36 cellular contexts compared by ENCODE assay signal in the genomic region with DNA sequence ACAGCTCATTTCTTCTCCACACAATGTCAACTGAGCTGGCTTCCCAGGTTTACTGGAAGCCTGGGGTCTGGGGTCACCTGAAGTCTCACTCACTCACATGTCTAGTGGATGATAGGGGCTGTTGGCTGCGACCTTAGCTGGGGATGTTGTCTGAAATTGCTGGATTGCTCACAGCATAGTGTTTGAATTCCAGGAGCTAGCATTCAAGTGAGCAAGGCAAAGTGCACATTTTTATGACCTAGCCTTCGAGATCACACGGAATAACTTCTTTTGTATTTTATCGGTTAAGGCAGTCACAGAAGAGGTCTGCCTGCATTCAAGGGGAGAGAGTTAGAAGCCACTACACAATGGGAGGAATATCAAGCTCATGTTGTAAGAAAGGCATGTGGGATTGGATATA. TPM values are rescaled to one million over a fixed set of nuclear protein-coding genes. Genes with fewer than 3 reads are reported as not detected.
"Had no signal": no experiment of that assay in that cellular context is flagged by ENCODE, and none has a peak within 500 bp of the region (broad histone marks: within the 10 kb centered on the region; RNA-seq: fewer than 3 reads in every experiment).

No MANE protein-coding gene starts in this region.

- FAIRE-seq: endometrium had no signal

- DNase-seq: effector memory CD8-positive, alpha-beta T cell; erythroblast; esophagus squamous epithelium; foreskin melanocyte; glutamatergic neuron; heart right ventricle; hypothalamus; immature natural killer cell; islet precursor cell; kidney glomerular epithelial cell; left colon; mesenchymal stem cell; mucosa of descending colon; naive B cell; occipital lobe; pancreas; stimulated activated CD4-positive, alpha-beta T cell treated with anti-CD3 and anti-CD28 coated beads, Interleukin-12 subunit alpha, Interleukin-12 subunit beta, amount 100 ng/mL, for 4 hours; stimulated activated CD4-positive, alpha-beta T cell treated with anti-CD3 and anti-CD28 coated beads, Interleukin-1b, Interleukin-23, amount 100 ng/mL, for 48 hours; stimulated activated CD4-positive, alpha-beta T cell treated with anti-CD3 and anti-CD28 coated beads, Interleukin-4, amount 100 ng/mL, for 1 hour; stimulated activated CD8-positive, alpha-beta memory T cell treated with anti-CD3 and anti-CD28 coated beads, Interleukin-4, amount 100 ng/mL, for 48 hours; stimulated activated naive CD4-positive, alpha-beta T cell; stimulated activated naive CD8-positive, alpha-beta T cell treated with anti-CD3 and anti-CD28 coated beads, Interleukin-15, amount 100 ng/mL, for 72 hours; thyroid gland had no signal

- H3K36me3 ChIP-seq: esophagus squamous epithelium, heart right ventricle, pancreas, thyroid gland had no signal

- H3K27ac ChIP-seq: coronary artery, esophagus squamous epithelium, heart right ventricle, pancreas, thyroid gland had no signal

- H3K4me3 ChIP-seq: coronary artery, esophagus squamous epithelium, heart right ventricle, mucosa of descending colon, pancreas, smooth muscle cell, thyroid gland had no signal

- H3K4me1 ChIP-seq: esophagus squamous epithelium, heart right ventricle, pancreas, thyroid gland had no signal

- ATAC-seq: effector memory CD8-positive, alpha-beta T cell; heart right ventricle; left colon; mucosa of descending colon; natural killer cell treated with Interleukin-12 subunit alpha and Interleukin-12 subunit beta and Interleukin-15 and Interleukin-18, amount 100 ng/mL, for 72 hours; pancreas; sciatic nerve; stimulated activated naive CD8-positive, alpha-beta T cell treated with anti-CD3 and anti-CD28 coated beads, Interleukin-15, amount 100 ng/mL, for 72 hours had no signal

- H3K9me3 ChIP-seq: esophagus squamous epithelium, heart right ventricle, mucosa of descending colon, pancreas, thyroid gland had no signal

- H3K27me3 ChIP-seq: esophagus squamous epithelium, pancreas, thyroid gland had no signal

- H3K4me2 ChIP-seq: smooth muscle cell had no signal

RNA-seq across cellular contexts. Expression of gene TEX47, which starts 3.6 kb away (rescaled TPM):
- total RNA-seq: dermis microvascular lymphatic vessel endothelial cell; esophagus squamous epithelium; heart right ventricle; left colon; lower leg skin; lung microvascular endothelial cell; mesothelial cell of epicardium; mucosa of descending colon; natural killer cell treated with Interleukin-12 subunit alpha and Interleukin-12 subunit beta and Interleukin-15 and Interleukin-18, amount 100 ng/mL, for 72 hours; occipital lobe; pancreas; posterior vena cava; pulmonary artery endothelial cell; sciatic nerve; smooth muscle cell; temporal lobe; ureter had no signal
- polyA plus RNA-seq: heart right ventricle, immature natural killer cell, pancreas, smooth muscle cell had no signal

RNA-seq across cellular contexts. Expression of gene ZNF804B, which starts 32.4 kb away (rescaled TPM):
- total RNA-seq: dermis microvascular lymphatic vessel endothelial cell; esophagus squamous epithelium; left colon; lower leg skin; lung microvascular endothelial cell; natural killer cell treated with Interleukin-12 subunit alpha and Interleukin-12 subunit beta and Interleukin-15 and Interleukin-18, amount 100 ng/mL, for 72 hours; posterior vena cava; pulmonary artery endothelial cell; sciatic nerve; smooth muscle cell; ureter had no signal
- polyA plus RNA-seq: heart right ventricle, immature natural killer cell, smooth muscle cell had no signal
